35 cellular contexts compared by ENCODE assay signal in genomic region chr4:27574743-27575142, GRCh38.
"Had no signal": no experiment of that assay in that cellular context is flagged by ENCODE, and none has a peak within 500 bp of the region (broad histone marks: within the 10 kb centered on the region; RNA-seq: fewer than 3 reads in every experiment).

No MANE protein-coding gene starts in this region.

- H3K4me2 ChIP-seq: KMS-11 had no signal

- H3K27ac ChIP-seq: KMS-11 had no signal

- H3K9ac ChIP-seq: KMS-11 had no signal

- H3K9me3 ChIP-seq: MG63 had no signal

- H3K4me3 ChIP-seq: MG63 had no signal

- H3K36me3 ChIP-seq: MG63 had no signal

- H3K27me3 ChIP-seq: MG63 had no signal

- DNase-seq: Karpas-422, Kasumi-1, MG63, MM.1S, MV-4-11, NCI-H1048, NCI-H1092, NCI-H1092 treated with DMSO at 0.1 percent for 48 hours, NCI-H1105, NCI-H1105 treated with DMSO at 0.1 percent for 48 hours, NCI-H1417, NCI-H1417 treated with DMSO at 0.1 percent for 48 hours, NCI-H1436, NCI-H1436 treated with DMSO at 0.1 percent for 48 hours, NCI-H146, NCI-H1694, NCI-H1694 treated with DMSO at 0.1 percent for 48 hours, NCI-H187, NCI-H187 treated with DMSO at 0.1 percent for 48 hours, NCI-H1930, NCI-H2029, NCI-H2029 treated with DMSO at 0.1 percent for 48 hours, NCI-H2081, NCI-H2081 treated with DMSO at 0.1 percent for 48 hours, NCI-H2107, NCI-H2171, NCI-H2171 treated with DMSO at 0.1 percent for 48 hours, NCI-H2227 treated with DMSO at 0.1 percent for 48 hours, NCI-H226, NCI-H345, NCI-H446, NCI-H446 treated with DMSO at 0.1 percent for 48 hours, NCI-H510A, NCI-H510A treated with DMSO at 0.1 percent for 48 hours had no signal
